30 cellular contexts compared by ENCODE assay signal in the genomic region with DNA sequence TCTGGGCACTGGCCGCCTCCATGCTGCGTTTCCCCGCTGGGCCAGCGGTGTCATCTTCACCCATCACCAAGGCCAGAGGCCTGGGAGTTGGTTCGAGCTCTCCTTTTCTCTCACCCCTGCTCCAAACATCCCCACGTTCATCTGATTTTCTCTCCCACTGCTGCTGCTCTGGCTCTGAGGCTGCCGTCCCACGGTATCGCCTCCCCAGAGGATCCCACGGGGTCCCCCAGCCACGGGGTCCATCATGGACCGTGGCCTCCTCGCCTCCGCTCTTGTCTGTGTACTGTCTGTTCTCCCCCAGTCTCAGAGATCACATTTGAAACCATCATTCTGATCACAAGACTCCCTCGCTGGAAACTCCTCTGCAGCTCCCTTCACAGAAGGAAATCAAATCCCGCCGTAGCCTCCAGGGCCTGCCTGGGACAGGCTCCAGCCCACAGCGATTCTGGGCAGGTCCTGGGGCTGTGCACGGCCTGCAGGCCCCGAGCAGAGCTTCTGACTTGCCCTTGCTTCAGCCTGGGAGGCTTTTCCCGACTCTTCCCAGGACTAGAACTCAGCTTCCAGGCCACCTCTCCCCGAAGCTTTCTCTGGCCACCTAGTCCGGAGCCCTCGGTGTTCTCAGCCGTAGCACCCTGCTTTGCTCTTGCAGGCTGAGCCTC.
"Had no signal": no experiment of that assay in that cellular context is flagged by ENCODE, and none has a peak within 500 bp of the region (broad histone marks: within the 10 kb centered on the region; RNA-seq: fewer than 3 reads in every experiment).

No MANE protein-coding gene starts in this region.

- H3K27ac ChIP-seq: adrenal gland, brain microvascular endothelial cell, epithelial cell of prostate, left lung, lower lobe of right lung, pancreas, prostate gland, sigmoid colon, transverse colon, vagina had no signal

- DNase-seq: activated B cell treated with CpG ODN at 0.5 μM for 24 hours; activated CD4-positive, alpha-beta T cell treated with anti-CD3 and anti-CD28 coated beads, Interleukin-2, amount 50 U/mL, for 4 hours; activated naive CD4-positive, alpha-beta T cell treated with anti-CD3 and anti-CD28 coated beads for 36 hours; activated naive CD8-positive, alpha-beta T cell treated with anti-CD3 and anti-CD28 coated beads for 36 hours; activated T-cell treated with anti-CD3 and anti-CD28 coated beads for 4 hours; activated T-cell treated with anti-CD3 and anti-CD28 coated beads, Interleukin-2, amount 50 U/mL, for 72 hours; adrenal gland; aorta; brain microvascular endothelial cell; effector CD4-positive, alpha-beta T cell; left lung; mesenchymal stem cell; retina; sigmoid colon; small intestine; stimulated activated CD4-positive, alpha-beta T cell treated with anti-CD3 and anti-CD28 coated beads, Interleukin-1b, Interleukin-23, amount 100 ng/mL, for 48 hours; stimulated activated CD4-positive, alpha-beta T cell treated with anti-CD3 and anti-CD28 coated beads, Interleukin-4, amount 100 ng/mL, for 4 hours; stimulated activated CD8-positive, alpha-beta memory T cell treated with anti-CD3 and anti-CD28 coated beads, Interleukin-4, amount 100 ng/mL, for 48 hours; T-helper 1 cell had no signal

- H3K27ac Mint-ChIP-seq: activated B cell treated with CpG ODN at 0.5 μM for 24 hours; activated naive CD4-positive, alpha-beta T cell treated with anti-CD3 and anti-CD28 coated beads for 36 hours; activated naive CD8-positive, alpha-beta T cell treated with anti-CD3 and anti-CD28 coated beads for 36 hours; activated T-cell treated with anti-CD3 and anti-CD28 coated beads, Interleukin-2, amount 50 U/mL, for 72 hours; dendritic cell treated with granulocyte-macrophage colony-stimulating factor and Interleukin-4, amounts not matched to agents 40 ng/mL and 50 ng/mL, for 4 days; natural killer cell treated with Interleukin-12 subunit alpha and Interleukin-12 subunit beta and Interleukin-15 and Interleukin-18, amount 100 ng/mL, for 72 hours; stimulated activated memory B cell treated with anti-CD40 and anti-IgM and Interleukin-4, amounts not matched to agents 10 μg/mL and 1 μg/mL and 100 μg/mL, for 72 hours; T-helper 2 cell treated with Interferon-gamma antibody and Interleukin-4, amounts not matched to agents 5 μg/mL and 100 μg/mL, for 36 hours had no signal

- H3K4me3 ChIP-seq: adrenal gland, left lung, lower lobe of right lung, mucosa of descending colon, pancreas, prostate gland, sigmoid colon, transverse colon, vagina had no signal

- H3K9me3 ChIP-seq: adrenal gland, left lung, lower lobe of right lung, mucosa of descending colon, pancreas, prostate gland, sigmoid colon, transverse colon, vagina had no signal

- H3K4me1 Mint-ChIP-seq: activated B cell treated with CpG ODN at 0.5 μM for 24 hours; activated naive CD8-positive, alpha-beta T cell treated with anti-CD3 and anti-CD28 coated beads for 36 hours; stimulated activated memory B cell treated with anti-CD40 and anti-IgM and Interleukin-4, amounts not matched to agents 10 μg/mL and 1 μg/mL and 100 μg/mL, for 72 hours had no signal

- H3K27me3 ChIP-seq: adrenal gland, brain microvascular endothelial cell, transverse colon, vagina had no signal

- H3K4me3 Mint-ChIP-seq: activated B cell treated with CpG ODN at 0.5 μM for 24 hours; activated naive CD4-positive, alpha-beta T cell treated with anti-CD3 and anti-CD28 coated beads for 36 hours; activated naive CD8-positive, alpha-beta T cell treated with anti-CD3 and anti-CD28 coated beads for 36 hours; activated T-cell treated with anti-CD3 and anti-CD28 coated beads, Interleukin-2, amount 50 U/mL, for 72 hours; dendritic cell treated with granulocyte-macrophage colony-stimulating factor and Interleukin-4, amounts not matched to agents 40 ng/mL and 50 ng/mL, for 4 days; natural killer cell treated with Interleukin-12 subunit alpha and Interleukin-12 subunit beta and Interleukin-15 and Interleukin-18, amount 100 ng/mL, for 72 hours; stimulated activated memory B cell treated with anti-CD40 and anti-IgM and Interleukin-4, amounts not matched to agents 10 μg/mL and 1 μg/mL and 100 μg/mL, for 72 hours; T-helper 2 cell treated with Interferon-gamma antibody and Interleukin-4, amounts not matched to agents 5 μg/mL and 100 μg/mL, for 36 hours had no signal

- H3K9me3 Mint-ChIP-seq: activated B cell treated with CpG ODN at 0.5 μM for 24 hours; activated naive CD4-positive, alpha-beta T cell treated with anti-CD3 and anti-CD28 coated beads for 36 hours; activated naive CD8-positive, alpha-beta T cell treated with anti-CD3 and anti-CD28 coated beads for 36 hours; activated T-cell treated with anti-CD3 and anti-CD28 coated beads, Interleukin-2, amount 50 U/mL, for 72 hours; dendritic cell treated with granulocyte-macrophage colony-stimulating factor and Interleukin-4, amounts not matched to agents 40 ng/mL and 50 ng/mL, for 4 days; natural killer cell treated with Interleukin-12 subunit alpha and Interleukin-12 subunit beta and Interleukin-15 and Interleukin-18, amount 100 ng/mL, for 72 hours; stimulated activated memory B cell treated with anti-CD40 and anti-IgM and Interleukin-4, amounts not matched to agents 10 μg/mL and 1 μg/mL and 100 μg/mL, for 72 hours; T-helper 2 cell treated with Interferon-gamma antibody and Interleukin-4, amounts not matched to agents 5 μg/mL and 100 μg/mL, for 36 hours had no signal

- H3K36me3 Mint-ChIP-seq: activated naive CD8-positive, alpha-beta T cell treated with anti-CD3 and anti-CD28 coated beads for 36 hours; natural killer cell treated with Interleukin-12 subunit alpha and Interleukin-12 subunit beta and Interleukin-15 and Interleukin-18, amount 100 ng/mL, for 72 hours; stimulated activated memory B cell treated with anti-CD40 and anti-IgM and Interleukin-4, amounts not matched to agents 10 μg/mL and 1 μg/mL and 100 μg/mL, for 72 hours had no signal

- H3K4me1 ChIP-seq: adrenal gland, left lung, pancreas, prostate gland, sigmoid colon, vagina had no signal

- ATAC-seq: activated T-cell treated with anti-CD3 and anti-CD28 coated beads, Interleukin-2, amount 50 U/mL, for 72 hours; stimulated activated memory B cell treated with anti-CD40 and anti-IgM and Interleukin-4, amounts not matched to agents 10 μg/mL and 1 μg/mL and 100 μg/mL, for 72 hours had no signal

- H3K36me3 ChIP-seq: adrenal gland, brain microvascular endothelial cell, left lung, lower lobe of right lung, pancreas, prostate gland, sigmoid colon, transverse colon, vagina had no signal

- H3K27me3 Mint-ChIP-seq: activated B cell treated with CpG ODN at 0.5 μM for 24 hours had no signal
